In the genomic region with DNA sequence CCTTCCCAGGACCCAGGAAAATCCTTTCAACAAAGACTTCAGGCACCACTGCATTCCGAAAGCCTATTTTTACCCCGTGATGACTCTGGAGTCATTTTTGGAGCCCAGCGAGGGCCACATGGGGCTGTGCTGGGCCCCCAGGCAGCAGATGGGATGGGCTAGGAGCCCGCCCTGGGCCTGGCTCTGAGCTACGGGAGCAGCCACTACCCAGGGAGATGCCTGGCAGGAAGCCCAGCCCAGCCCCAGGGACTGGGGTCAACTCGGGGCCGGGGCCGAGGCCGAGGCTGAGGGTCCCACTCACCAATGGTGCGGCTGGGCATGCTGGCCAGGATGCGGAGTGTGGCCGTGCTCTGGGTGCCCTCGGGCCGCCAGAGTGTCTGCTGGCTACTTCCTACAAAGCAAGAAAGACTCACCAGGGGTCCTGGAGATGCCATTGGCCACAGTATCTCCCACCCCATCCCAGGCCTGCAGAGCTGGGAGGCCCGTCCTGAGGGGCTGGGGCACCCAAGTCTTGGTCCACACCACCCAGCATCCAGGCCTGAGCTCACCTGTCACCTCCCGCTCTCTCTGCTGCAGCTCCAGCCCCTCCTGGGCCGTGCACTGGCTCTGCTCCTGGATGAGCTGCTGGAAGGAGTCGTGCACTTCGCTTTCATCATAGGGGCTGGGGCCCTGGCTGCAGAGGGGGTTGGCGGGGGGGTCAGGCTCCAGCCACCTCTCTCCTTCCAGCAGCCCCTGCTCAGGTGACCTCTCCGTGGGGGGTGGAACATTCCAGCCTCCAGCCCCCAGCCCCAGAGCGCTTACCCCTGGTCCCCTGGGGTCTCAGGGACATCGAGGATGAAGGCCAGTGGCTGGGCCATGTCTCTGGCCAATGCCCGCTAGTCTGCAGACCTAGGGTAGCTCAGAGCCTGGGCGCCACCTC, we compare ENCODE assay signal across 9 cellular contexts. TPM values are rescaled to one million over a fixed set of nuclear protein-coding genes. Genes with fewer than 3 reads are reported as not detected.
DNase-seq lines count a peak whose midpoint lies in the region; ATAC-seq, FAIRE-seq and TF ChIP-seq lines count a peak whose summit lies in the region.
"Had no signal": no experiment of that assay in that cellular context is flagged by ENCODE, and none has a peak within 500 bp of the region (broad histone marks: within the 10 kb centered on the region; RNA-seq: fewer than 3 reads in every experiment).

No MANE protein-coding gene starts in this region.

- H3K4me1 ChIP-seq in PC-3 (ENCODE audit: insufficient read depth, low read length) (peaks cover 18% of the 10 kb centered on the region), gastroesophageal sphincter (peaks cover 0 to 73% (median 22%) of the 10 kb centered on the region in 3 donors), small intestine (ENCODE audit: control insufficient read depth in 2 of 2, insufficient read depth in 1 of 2, low read depth in 1 of 2, low read length in 1 of 2) (peaks cover 2 to 6% of the 10 kb centered on the region in 2 donors)

- peak overlapping the region; percentile 99 for H3K4me2 ChIP-seq in PC-3 (ENCODE audit: low read length)

- in situ Hi-C loops in GM18951 (cut with MboI; ENCODE audit: low sequenced_read_pairs, unreplicated experiment): no loop called here

- intact Hi-C loops in PC-3 (cut with micrococcal nuclease): no loop called here

- peaks cover 23% of the 10 kb centered on the region for H3K79me2 ChIP-seq in PC-3 (ENCODE audit: low read length)

- H3K9ac ChIP-seq in PC-3 (ENCODE audit: low read length): no peak overlapping the region

- no peak for DNase-seq in PC-3
- DNase-seq in small intestine: no peak
- no peak for DNase-seq in effector CD4-positive, alpha-beta T cell
- DNase-seq: NCI-H226 had no signal

- H2AFZ ChIP-seq in PC-3 (ENCODE audit: low read length): no peak overlapping the region

- no peaks in the 10 kb centered on the region for H3F3A ChIP-seq in PC-3 (ENCODE audit: low read length, unreplicated experiment)

- CTCF ChIA-PET in PC-3 (lab: Charles Lee): no interaction called here

- POLR2A ChIA-PET in PC-3 (lab: Charles Lee; ENCODE audit: unreplicated experiment): no interaction called here

- BruUV-seq in PC-3 (replicated peaks; lab: Mats Ljungman, UMichigan): no TSS peak

- no peaks in the 10 kb centered on the region for H3K9me2 ChIP-seq in PC-3 (replicated peaks; ENCODE audit: low read length)

- TF ChIP-seq EP300 in gastroesophageal sphincter (IDR thresholded peaks at IDR 0.05): no peak

- H3K4me3 ChIP-seq in PC-3 (ENCODE audit: low read length): 0 out of 2 replicates have a peak overlapping the region, but pooled peaks have one; percentile 95
- no peak overlapping the region for H3K4me3 ChIP-seq in gastroesophageal sphincter
- peak overlapping the region in 1 of 2 donors; percentile 94 for H3K4me3 ChIP-seq in small intestine (ENCODE audit: low read depth in 1 of 2, low read length in 2 of 2)

- H3K36me3 ChIP-seq in PC-3 (ENCODE audit: low read depth, low read length): peaks cover 15% of the 10 kb centered on the region; the same call in 1 of the 2 replicates
- H3K36me3 ChIP-seq in gastroesophageal sphincter: peaks cover 0 to 47% of the 10 kb centered on the region in 2 donors
- peaks cover 8 to 15% of the 10 kb centered on the region in 2 donors for H3K36me3 ChIP-seq in small intestine (ENCODE audit: control insufficient read depth in 2 of 2, insufficient read depth in 2 of 2, low read length in 2 of 2)

- no peaks in the 10 kb centered on the region for H3K27me3 ChIP-seq in PC-3 (ENCODE audit: low read length)
- peaks cover 45% of the 10 kb centered on the region for H3K27me3 ChIP-seq in gastroesophageal sphincter
- no peaks in the 10 kb centered on the region for H3K27me3 ChIP-seq in small intestine (ENCODE audit: control insufficient read depth in 2 of 2, insufficient read depth in 2 of 2, low read length in 2 of 2)

- no peaks in the 10 kb centered on the region for H4K20me1 ChIP-seq in PC-3 (ENCODE audit: low read length)

- no peak for TF ChIP-seq CTCF in PC-3 (conservative IDR thresholded peaks at IDR 0.05; ENCODE audit: low read depth, low read length)
- TF ChIP-seq CTCF in gastroesophageal sphincter (IDR thresholded peaks at IDR 0.05): no peak

- TF ChIP-seq POLR2A in GM18951 (IDR thresholded peaks at IDR 0.05; ENCODE audit: extremely low read depth, insufficient read depth, insufficient read length): peak; percentile 18
- no peak for TF ChIP-seq POLR2A in gastroesophageal sphincter (IDR thresholded peaks at IDR 0.05)

- no peak for FAIRE-seq in small intestine (lab: Jason Lieb, UNC)
- FAIRE-seq: endometrium had no signal

- H3K9me3 ChIP-seq in PC-3 (ENCODE audit: low read length) (no peaks in the 10 kb centered on the region), gastroesophageal sphincter (no peaks in the 10 kb centered on the region), small intestine (ENCODE audit: control insufficient read depth, low read depth) (no peaks in the 10 kb centered on the region)

- ATAC-seq in PC-3 (no peak), gastroesophageal sphincter (no peak), HG03175 (IDR thresholded peaks at IDR 0.05; ENCODE audit: unreplicated experiment) (no peak), GM18907 (IDR thresholded peaks at IDR 0.05; ENCODE audit: unreplicated experiment) (no peak)

- H3K27ac ChIP-seq in PC-3 (ENCODE audit: low read length) (no peak overlapping the region), gastroesophageal sphincter (peak overlapping the region in 3 of 4 donors; percentile 77 to 81 (median 81)), small intestine (ENCODE audit: low read depth in 1 of 2, low read length in 1 of 2) (peak overlapping the region; percentile 90 to 94)

- WGBS in gastroesophageal sphincter (ENCODE audit: low coverage in 1 of 2), 2 donors: 80% methylated on average over 1 of the region's 25 CpGs; no CpG with 5 or more reads in 1 of the 2 donors
- 71 to 78% (median 72%) methylated on average over 24 to 25 of the region's 25 CpGs for WGBS in small intestine, 3 donors

RNA-seq across cellular contexts. Expression of a gene that starts 2.3 kb away (rescaled TPM):
- total RNA-seq in PC-3 (2014; rRNA removed) (97.3 and 138 TPM in 2 replicates), gastroesophageal sphincter (10 to 100 TPM; 12.4 to 19.0 (median 15.5) TPM)
- 10 to 100 TPM; 29.7 to 51.1 (median 50.0) TPM for polyA plus RNA-seq in small intestine

RNA-seq across cellular contexts. Expression of a gene that starts 4.3 kb away (rescaled TPM):
- total RNA-seq in PC-3 (2014; rRNA removed): 4.6 and 5.3 TPM in 2 replicates
- 10 to 100 TPM in 1 of 4 donors, 1 to 10 TPM in 3; 1.7 to 12.0 (median 3.0) TPM for total RNA-seq in gastroesophageal sphincter
- 1 to 10 TPM; 1.3 to 5.7 (median 4.1) TPM for polyA plus RNA-seq in small intestine

RNA-seq across cellular contexts. Expression of a gene that starts 19.9 kb away (rescaled TPM):
- total RNA-seq in PC-3 (2014; rRNA removed) (3.2 TPM in 1 of 2 replicates, not detected in the other), gastroesophageal sphincter (not detected)
- polyA plus RNA-seq in small intestine: under 1 TPM in 1 of 3 donors, not detected in 2; 0.19 TPM

RNA-seq across cellular contexts. Expression of a gene that starts 42.1 kb away (rescaled TPM):
- total RNA-seq in PC-3 (2014; rRNA removed): 213 and 220 TPM in 2 replicates
- 100 to 1,000 TPM in 1 of 4 donors, 10 to 100 TPM in 3; 49.9 to 151 (median 81.2) TPM for total RNA-seq in gastroesophageal sphincter
- 100 to 1,000 TPM in 1 of 3 donors, 10 to 100 TPM in 2; 46.5 to 187 (median 73.0) TPM for polyA plus RNA-seq in small intestine
